Comparison of ENCODE assay signal across 1 cellular context in the genomic region with DNA sequence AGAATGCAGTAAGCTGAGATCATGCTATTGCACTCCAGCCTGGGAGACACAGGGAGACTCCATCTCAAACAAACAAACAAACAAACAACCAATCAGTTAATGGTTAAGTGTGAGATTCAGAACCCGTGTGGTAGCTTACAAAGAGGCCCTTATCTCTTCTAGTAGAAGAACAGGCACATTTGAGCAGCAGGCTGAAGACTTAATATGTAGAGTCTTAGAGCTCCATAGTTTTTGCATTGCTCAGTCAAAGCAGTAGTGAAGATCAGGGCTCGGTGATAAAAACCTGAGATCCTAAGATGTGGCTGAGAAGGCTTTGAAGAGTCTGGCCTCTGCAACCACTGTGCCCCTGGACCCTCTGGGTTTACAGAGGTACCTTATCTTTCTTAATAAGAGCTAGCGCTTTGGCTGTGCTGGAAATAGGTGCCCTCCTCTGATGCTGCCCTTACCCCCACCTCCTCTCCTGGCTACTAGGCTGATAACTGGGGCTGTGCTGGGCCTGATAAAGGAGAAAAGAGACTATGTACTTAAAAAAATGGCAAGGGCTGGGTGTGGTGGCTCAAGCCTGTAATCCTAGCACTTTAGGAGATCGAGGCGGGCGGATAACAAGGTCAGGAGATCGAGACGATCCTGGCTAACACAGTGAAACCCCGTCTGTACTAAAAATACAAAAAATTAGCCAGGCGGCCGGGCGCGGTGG.
TF ChIP-seq lines count a peak whose summit lies in the region.

No MANE protein-coding gene starts in this region.

TF ChIP-seq in K562, 482 proteins besides CTCF, POLR2A, EP300 and RAD21 (continued from another document and continues in another):
- TF ChIP-seq, protein P1, sequence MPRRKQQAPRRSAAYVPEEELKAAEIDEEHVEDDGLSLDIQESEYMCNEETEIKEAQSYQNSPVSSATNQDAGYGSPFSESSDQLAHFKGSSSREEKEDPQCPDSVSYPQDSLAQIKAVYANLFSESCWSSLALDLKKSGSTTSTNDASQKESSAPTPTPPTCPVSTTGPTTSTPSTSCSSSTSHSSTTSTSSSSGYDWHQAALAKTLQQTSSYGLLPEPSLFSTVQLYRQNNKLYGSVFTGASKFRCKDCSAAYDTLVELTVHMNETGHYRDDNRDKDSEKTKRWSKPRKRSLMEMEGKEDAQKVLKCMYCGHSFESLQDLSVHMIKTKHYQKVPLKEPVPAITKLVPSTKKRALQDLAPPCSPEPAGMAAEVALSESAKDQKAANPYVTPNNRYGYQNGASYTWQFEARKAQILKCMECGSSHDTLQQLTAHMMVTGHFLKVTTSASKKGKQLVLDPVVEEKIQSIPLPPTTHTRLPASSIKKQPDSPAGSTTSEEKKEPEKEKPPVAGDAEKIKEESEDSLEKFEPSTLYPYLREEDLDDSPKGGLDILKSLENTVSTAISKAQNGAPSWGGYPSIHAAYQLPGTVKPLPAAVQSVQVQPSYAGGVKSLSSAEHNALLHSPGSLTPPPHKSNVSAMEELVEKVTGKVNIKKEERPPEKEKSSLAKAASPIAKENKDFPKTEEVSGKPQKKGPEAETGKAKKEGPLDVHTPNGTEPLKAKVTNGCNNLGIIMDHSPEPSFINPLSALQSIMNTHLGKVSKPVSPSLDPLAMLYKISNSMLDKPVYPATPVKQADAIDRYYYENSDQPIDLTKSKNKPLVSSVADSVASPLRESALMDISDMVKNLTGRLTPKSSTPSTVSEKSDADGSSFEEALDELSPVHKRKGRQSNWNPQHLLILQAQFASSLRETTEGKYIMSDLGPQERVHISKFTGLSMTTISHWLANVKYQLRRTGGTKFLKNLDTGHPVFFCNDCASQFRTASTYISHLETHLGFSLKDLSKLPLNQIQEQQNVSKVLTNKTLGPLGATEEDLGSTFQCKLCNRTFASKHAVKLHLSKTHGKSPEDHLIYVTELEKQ (CRISPR knock-in tag; IDR thresholded peaks at IDR 0.05), result no peak
- TF ChIP-seq ETV1 (tag; conservative IDR thresholded peaks at IDR 0.05; ENCODE audit: low read depth), result no peak
- peak; percentile 88 for TF ChIP-seq NCOR1 (IDR thresholded peaks at IDR 0.05)
- TF ChIP-seq E2F3 (CRISPR knock-in tag; IDR thresholded peaks at IDR 0.05), result no peak
- TF ChIP-seq ZNF3 (CRISPR knock-in tag; IDR thresholded peaks at IDR 0.05), result no peak
- TF ChIP-seq, protein P2, sequence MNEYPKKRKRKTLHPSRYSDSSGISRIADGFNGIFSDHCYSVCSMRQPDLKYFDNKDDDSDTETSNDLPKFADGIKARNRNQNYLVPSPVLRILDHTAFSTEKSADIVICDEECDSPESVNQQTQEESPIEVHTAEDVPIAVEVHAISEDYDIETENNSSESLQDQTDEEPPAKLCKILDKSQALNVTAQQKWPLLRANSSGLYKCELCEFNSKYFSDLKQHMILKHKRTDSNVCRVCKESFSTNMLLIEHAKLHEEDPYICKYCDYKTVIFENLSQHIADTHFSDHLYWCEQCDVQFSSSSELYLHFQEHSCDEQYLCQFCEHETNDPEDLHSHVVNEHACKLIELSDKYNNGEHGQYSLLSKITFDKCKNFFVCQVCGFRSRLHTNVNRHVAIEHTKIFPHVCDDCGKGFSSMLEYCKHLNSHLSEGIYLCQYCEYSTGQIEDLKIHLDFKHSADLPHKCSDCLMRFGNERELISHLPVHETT (CRISPR knock-in tag; conservative IDR thresholded peaks at IDR 0.05 in 1 of 2, IDR thresholded peaks at IDR 0.05 in 1 of 2), result no peak
- no peak for TF ChIP-seq ZNF561 (CRISPR knock-in tag; conservative IDR thresholded peaks at IDR 0.05)
- 0 out of 2 replicates have a peak, but pooled peaks have one; percentile 38 for TF ChIP-seq KLF1 (tag; IDR thresholded peaks at IDR 0.05)
- no peak for TF ChIP-seq XRCC4 (IDR thresholded peaks at IDR 0.05; ENCODE audit: extremely low read depth, insufficient read depth, insufficient read length)
- no peak for TF ChIP-seq POLR2G (IDR thresholded peaks at IDR 0.05; ENCODE audit: low read depth, low read length)
- TF ChIP-seq ZNF24 (IDR thresholded peaks at IDR 0.05), result no peak
- TF ChIP-seq ZNF766 (CRISPR knock-in tag; conservative IDR thresholded peaks at IDR 0.05), result 0 out of 2 replicates have a peak, but pooled peaks have one; percentile 15
- TF ChIP-seq, protein P3, sequence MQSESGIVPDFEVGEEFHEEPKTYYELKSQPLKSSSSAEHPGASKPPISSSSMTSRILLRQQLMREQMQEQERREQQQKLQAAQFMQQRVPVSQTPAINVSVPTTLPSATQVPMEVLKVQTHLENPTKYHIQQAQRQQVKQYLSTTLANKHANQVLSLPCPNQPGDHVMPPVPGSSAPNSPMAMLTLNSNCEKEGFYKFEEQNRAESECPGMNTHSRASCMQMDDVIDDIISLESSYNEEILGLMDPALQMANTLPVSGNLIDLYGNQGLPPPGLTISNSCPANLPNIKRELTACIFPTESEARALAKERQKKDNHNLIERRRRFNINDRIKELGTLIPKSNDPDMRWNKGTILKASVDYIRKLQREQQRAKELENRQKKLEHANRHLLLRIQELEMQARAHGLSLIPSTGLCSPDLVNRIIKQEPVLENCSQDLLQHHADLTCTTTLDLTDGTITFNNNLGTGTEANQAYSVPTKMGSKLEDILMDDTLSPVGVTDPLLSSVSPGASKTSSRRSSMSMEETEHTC (IDR thresholded peaks at IDR 0.05), result no peak
- TF ChIP-seq, protein P4, sequence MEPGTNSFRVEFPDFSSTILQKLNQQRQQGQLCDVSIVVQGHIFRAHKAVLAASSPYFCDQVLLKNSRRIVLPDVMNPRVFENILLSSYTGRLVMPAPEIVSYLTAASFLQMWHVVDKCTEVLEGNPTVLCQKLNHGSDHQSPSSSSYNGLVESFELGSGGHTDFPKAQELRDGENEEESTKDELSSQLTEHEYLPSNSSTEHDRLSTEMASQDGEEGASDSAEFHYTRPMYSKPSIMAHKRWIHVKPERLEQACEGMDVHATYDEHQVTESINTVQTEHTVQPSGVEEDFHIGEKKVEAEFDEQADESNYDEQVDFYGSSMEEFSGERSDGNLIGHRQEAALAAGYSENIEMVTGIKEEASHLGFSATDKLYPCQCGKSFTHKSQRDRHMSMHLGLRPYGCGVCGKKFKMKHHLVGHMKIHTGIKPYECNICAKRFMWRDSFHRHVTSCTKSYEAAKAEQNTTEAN (CRISPR knock-in tag; IDR thresholded peaks at IDR 0.05), result no peak
- TF ChIP-seq SMAD2 (IDR thresholded peaks at IDR 0.05; ENCODE audit: low read depth, low read length), result no peak
- TF ChIP-seq, protein P5, sequence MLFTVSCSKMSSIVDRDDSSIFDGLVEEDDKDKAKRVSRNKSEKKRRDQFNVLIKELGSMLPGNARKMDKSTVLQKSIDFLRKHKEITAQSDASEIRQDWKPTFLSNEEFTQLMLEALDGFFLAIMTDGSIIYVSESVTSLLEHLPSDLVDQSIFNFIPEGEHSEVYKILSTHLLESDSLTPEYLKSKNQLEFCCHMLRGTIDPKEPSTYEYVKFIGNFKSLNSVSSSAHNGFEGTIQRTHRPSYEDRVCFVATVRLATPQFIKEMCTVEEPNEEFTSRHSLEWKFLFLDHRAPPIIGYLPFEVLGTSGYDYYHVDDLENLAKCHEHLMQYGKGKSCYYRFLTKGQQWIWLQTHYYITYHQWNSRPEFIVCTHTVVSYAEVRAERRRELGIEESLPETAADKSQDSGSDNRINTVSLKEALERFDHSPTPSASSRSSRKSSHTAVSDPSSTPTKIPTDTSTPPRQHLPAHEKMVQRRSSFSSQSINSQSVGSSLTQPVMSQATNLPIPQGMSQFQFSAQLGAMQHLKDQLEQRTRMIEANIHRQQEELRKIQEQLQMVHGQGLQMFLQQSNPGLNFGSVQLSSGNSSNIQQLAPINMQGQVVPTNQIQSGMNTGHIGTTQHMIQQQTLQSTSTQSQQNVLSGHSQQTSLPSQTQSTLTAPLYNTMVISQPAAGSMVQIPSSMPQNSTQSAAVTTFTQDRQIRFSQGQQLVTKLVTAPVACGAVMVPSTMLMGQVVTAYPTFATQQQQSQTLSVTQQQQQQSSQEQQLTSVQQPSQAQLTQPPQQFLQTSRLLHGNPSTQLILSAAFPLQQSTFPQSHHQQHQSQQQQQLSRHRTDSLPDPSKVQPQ (CRISPR knock-in tag; IDR thresholded peaks at IDR 0.05; ENCODE audit: borderline replicate concordance), result no peak
- TF ChIP-seq, protein P6, sequence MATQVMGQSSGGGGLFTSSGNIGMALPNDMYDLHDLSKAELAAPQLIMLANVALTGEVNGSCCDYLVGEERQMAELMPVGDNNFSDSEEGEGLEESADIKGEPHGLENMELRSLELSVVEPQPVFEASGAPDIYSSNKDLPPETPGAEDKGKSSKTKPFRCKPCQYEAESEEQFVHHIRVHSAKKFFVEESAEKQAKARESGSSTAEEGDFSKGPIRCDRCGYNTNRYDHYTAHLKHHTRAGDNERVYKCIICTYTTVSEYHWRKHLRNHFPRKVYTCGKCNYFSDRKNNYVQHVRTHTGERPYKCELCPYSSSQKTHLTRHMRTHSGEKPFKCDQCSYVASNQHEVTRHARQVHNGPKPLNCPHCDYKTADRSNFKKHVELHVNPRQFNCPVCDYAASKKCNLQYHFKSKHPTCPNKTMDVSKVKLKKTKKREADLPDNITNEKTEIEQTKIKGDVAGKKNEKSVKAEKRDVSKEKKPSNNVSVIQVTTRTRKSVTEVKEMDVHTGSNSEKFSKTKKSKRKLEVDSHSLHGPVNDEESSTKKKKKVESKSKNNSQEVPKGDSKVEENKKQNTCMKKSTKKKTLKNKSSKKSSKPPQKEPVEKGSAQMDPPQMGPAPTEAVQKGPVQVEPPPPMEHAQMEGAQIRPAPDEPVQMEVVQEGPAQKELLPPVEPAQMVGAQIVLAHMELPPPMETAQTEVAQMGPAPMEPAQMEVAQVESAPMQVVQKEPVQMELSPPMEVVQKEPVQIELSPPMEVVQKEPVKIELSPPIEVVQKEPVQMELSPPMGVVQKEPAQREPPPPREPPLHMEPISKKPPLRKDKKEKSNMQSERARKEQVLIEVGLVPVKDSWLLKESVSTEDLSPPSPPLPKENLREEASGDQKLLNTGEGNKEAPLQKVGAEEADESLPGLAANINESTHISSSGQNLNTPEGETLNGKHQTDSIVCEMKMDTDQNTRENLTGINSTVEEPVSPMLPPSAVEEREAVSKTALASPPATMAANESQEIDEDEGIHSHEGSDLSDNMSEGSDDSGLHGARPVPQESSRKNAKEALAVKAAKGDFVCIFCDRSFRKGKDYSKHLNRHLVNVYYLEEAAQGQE (CRISPR knock-in tag; IDR thresholded peaks at IDR 0.05; ENCODE audit: low read depth), result no peak
- TF ChIP-seq RUNX1 (IDR thresholded peaks at IDR 0.05; ENCODE audit: low read depth), result 0 out of 2 replicates have a peak, but pooled peaks have one; percentile 42
- no peak for TF ChIP-seq HNRNPK (IDR thresholded peaks at IDR 0.05; ENCODE audit: low read depth, low read length, poor library complexity, severe bottlenecking)
- TF ChIP-seq, protein P7, sequence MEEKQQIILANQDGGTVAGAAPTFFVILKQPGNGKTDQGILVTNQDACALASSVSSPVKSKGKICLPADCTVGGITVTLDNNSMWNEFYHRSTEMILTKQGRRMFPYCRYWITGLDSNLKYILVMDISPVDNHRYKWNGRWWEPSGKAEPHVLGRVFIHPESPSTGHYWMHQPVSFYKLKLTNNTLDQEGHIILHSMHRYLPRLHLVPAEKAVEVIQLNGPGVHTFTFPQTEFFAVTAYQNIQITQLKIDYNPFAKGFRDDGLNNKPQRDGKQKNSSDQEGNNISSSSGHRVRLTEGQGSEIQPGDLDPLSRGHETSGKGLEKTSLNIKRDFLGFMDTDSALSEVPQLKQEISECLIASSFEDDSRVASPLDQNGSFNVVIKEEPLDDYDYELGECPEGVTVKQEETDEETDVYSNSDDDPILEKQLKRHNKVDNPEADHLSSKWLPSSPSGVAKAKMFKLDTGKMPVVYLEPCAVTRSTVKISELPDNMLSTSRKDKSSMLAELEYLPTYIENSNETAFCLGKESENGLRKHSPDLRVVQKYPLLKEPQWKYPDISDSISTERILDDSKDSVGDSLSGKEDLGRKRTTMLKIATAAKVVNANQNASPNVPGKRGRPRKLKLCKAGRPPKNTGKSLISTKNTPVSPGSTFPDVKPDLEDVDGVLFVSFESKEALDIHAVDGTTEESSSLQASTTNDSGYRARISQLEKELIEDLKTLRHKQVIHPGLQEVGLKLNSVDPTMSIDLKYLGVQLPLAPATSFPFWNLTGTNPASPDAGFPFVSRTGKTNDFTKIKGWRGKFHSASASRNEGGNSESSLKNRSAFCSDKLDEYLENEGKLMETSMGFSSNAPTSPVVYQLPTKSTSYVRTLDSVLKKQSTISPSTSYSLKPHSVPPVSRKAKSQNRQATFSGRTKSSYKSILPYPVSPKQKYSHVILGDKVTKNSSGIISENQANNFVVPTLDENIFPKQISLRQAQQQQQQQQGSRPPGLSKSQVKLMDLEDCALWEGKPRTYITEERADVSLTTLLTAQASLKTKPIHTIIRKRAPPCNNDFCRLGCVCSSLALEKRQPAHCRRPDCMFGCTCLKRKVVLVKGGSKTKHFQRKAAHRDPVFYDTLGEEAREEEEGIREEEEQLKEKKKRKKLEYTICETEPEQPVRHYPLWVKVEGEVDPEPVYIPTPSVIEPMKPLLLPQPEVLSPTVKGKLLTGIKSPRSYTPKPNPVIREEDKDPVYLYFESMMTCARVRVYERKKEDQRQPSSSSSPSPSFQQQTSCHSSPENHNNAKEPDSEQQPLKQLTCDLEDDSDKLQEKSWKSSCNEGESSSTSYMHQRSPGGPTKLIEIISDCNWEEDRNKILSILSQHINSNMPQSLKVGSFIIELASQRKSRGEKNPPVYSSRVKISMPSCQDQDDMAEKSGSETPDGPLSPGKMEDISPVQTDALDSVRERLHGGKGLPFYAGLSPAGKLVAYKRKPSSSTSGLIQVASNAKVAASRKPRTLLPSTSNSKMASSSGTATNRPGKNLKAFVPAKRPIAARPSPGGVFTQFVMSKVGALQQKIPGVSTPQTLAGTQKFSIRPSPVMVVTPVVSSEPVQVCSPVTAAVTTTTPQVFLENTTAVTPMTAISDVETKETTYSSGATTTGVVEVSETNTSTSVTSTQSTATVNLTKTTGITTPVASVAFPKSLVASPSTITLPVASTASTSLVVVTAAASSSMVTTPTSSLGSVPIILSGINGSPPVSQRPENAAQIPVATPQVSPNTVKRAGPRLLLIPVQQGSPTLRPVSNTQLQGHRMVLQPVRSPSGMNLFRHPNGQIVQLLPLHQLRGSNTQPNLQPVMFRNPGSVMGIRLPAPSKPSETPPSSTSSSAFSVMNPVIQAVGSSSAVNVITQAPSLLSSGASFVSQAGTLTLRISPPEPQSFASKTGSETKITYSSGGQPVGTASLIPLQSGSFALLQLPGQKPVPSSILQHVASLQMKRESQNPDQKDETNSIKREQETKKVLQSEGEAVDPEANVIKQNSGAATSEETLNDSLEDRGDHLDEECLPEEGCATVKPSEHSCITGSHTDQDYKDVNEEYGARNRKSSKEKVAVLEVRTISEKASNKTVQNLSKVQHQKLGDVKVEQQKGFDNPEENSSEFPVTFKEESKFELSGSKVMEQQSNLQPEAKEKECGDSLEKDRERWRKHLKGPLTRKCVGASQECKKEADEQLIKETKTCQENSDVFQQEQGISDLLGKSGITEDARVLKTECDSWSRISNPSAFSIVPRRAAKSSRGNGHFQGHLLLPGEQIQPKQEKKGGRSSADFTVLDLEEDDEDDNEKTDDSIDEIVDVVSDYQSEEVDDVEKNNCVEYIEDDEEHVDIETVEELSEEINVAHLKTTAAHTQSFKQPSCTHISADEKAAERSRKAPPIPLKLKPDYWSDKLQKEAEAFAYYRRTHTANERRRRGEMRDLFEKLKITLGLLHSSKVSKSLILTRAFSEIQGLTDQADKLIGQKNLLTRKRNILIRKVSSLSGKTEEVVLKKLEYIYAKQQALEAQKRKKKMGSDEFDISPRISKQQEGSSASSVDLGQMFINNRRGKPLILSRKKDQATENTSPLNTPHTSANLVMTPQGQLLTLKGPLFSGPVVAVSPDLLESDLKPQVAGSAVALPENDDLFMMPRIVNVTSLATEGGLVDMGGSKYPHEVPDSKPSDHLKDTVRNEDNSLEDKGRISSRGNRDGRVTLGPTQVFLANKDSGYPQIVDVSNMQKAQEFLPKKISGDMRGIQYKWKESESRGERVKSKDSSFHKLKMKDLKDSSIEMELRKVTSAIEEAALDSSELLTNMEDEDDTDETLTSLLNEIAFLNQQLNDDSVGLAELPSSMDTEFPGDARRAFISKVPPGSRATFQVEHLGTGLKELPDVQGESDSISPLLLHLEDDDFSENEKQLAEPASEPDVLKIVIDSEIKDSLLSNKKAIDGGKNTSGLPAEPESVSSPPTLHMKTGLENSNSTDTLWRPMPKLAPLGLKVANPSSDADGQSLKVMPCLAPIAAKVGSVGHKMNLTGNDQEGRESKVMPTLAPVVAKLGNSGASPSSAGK (IDR thresholded peaks at IDR 0.05), result no peak
- no peak for TF ChIP-seq SETDB1 (IDR thresholded peaks at IDR 0.05; ENCODE audit: low read length)
- peak; percentile 94 for TF ChIP-seq CBFA2T3 (IDR thresholded peaks at IDR 0.05)
- TF ChIP-seq CTBP1 (IDR thresholded peaks at IDR 0.05; ENCODE audit: borderline replicate concordance), result peak; percentile 84; the same call in 1 of the 2 replicates
